ENCODE assay signal across 25 cellular contexts in the genomic region with DNA sequence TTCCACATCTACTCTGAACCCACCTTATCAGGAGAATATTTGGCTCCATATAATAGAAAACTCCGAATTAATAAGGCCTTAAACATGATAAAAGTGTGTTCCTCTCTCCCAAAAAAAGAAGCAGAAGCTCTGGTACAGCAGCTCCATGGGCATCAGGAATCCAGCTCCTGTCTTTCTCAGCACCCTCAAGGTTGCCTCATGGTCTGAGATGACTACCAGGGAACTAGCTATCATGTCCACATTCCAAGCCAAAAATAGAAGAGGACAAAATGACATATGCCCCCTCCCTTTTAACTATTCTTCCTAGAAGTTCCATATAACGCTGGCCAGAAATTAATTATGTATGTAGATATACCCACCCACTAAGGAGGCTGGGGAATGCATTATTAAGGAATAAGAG. TPM values are rescaled to one million over a fixed set of nuclear protein-coding genes. Genes with fewer than 3 reads are reported as not detected.
"Had no signal": no experiment of that assay in that cellular context is flagged by ENCODE, and none has a peak within 500 bp of the region (broad histone marks: within the 10 kb centered on the region; RNA-seq: fewer than 3 reads in every experiment).

No MANE protein-coding gene starts in this region.

- H3K9me3 Mint-ChIP-seq: activated B cell treated with CpG ODN at 0.5 μM for 24 hours; activated naive CD4-positive, alpha-beta T cell treated with anti-CD3 and anti-CD28 coated beads, Interleukin-2, amount 50 U/mL, for 72 hours; activated T-cell treated with anti-CD3 and anti-CD28 coated beads, Interleukin-2, amount 50 U/mL, for 72 hours; naive thymus-derived CD4-positive, alpha-beta T cell; neural crest cell had no signal

- H3K4me1 Mint-ChIP-seq: activated B cell treated with CpG ODN at 0.5 μM for 24 hours; activated CD4-positive, alpha-beta T cell treated with anti-CD3 and anti-CD28 coated beads for 36 hours; activated CD8-positive, alpha-beta memory T cell treated with anti-CD3 and anti-CD28 coated beads, Interleukin-2, amount 10 ng/mL, durations not matched to agents 7 days and 5 days had no signal

- H3K36me3 Mint-ChIP-seq: activated CD8-positive, alpha-beta memory T cell treated with anti-CD3 and anti-CD28 coated beads, Interleukin-2, amount 10 ng/mL, durations not matched to agents 7 days and 5 days; activated naive CD4-positive, alpha-beta T cell treated with anti-CD3 and anti-CD28 coated beads, Interleukin-2, amount 50 U/mL, for 72 hours had no signal

- H3K27ac ChIP-seq: hepatocyte, parathyroid adenoma, psoas muscle, suprapubic skin, tibial artery, upper lobe of right lung had no signal

- H3K27me3 Mint-ChIP-seq: activated B cell treated with CpG ODN at 0.5 μM for 24 hours had no signal

- H3K9ac ChIP-seq: parathyroid adenoma had no signal

- DNase-seq: activated B cell treated with CpG ODN at 0.5 μM for 24 hours; activated CD4-positive, alpha-beta T cell treated with anti-CD3 and anti-CD28 coated beads for 36 hours; activated CD8-positive, alpha-beta memory T cell treated with anti-CD3 and anti-CD28 coated beads, Interleukin-2, amount 10 ng/mL, durations not matched to agents 7 days and 5 days; activated CD8-positive, alpha-beta T cell treated with anti-CD3 and anti-CD28 coated beads, Interleukin-2, amount 10 ng/mL, durations not matched to agents 7 days and 5 days; activated naive CD4-positive, alpha-beta T cell; activated T-cell treated with anti-CD3 and anti-CD28 coated beads, Interleukin-2, amount 50 U/mL, for 72 hours; dermis blood vessel endothelial cell; effector CD4-positive, alpha-beta T cell; foreskin melanocyte; left cardiac atrium; midbrain; naive thymus-derived CD4-positive, alpha-beta T cell; nucleus accumbens; psoas muscle; stimulated activated CD4-positive, alpha-beta T cell treated with anti-CD3 and anti-CD28 coated beads, Interleukin-15, amount 100 ng/mL, for 24 hours; stimulated activated CD4-positive, alpha-beta T cell treated with anti-CD3 and anti-CD28 coated beads, Interleukin-2, amount 100 ng/mL, for 24 hours; stimulated activated naive CD4-positive, alpha-beta T cell; T-helper 2 cell; tibial artery; upper lobe of right lung had no signal

- H3K4me3 Mint-ChIP-seq: activated B cell treated with CpG ODN at 0.5 μM for 24 hours; activated CD4-positive, alpha-beta T cell treated with anti-CD3 and anti-CD28 coated beads for 36 hours; activated CD8-positive, alpha-beta memory T cell treated with anti-CD3 and anti-CD28 coated beads, Interleukin-2, amount 10 ng/mL, durations not matched to agents 7 days and 5 days; activated CD8-positive, alpha-beta T cell treated with anti-CD3 and anti-CD28 coated beads, Interleukin-2, amount 10 ng/mL, durations not matched to agents 7 days and 5 days; activated T-cell treated with anti-CD3 and anti-CD28 coated beads, Interleukin-2, amount 50 U/mL, for 72 hours; naive thymus-derived CD4-positive, alpha-beta T cell; neural crest cell had no signal

- H3K4me3 ChIP-seq: hepatocyte, psoas muscle, suprapubic skin, tibial artery, upper lobe of right lung had no signal

- ATAC-seq: activated CD4-positive, alpha-beta T cell treated with anti-CD3 and anti-CD28 coated beads for 36 hours; activated CD8-positive, alpha-beta memory T cell treated with anti-CD3 and anti-CD28 coated beads, Interleukin-2, amount 10 ng/mL, durations not matched to agents 7 days and 5 days; activated CD8-positive, alpha-beta T cell treated with anti-CD3 and anti-CD28 coated beads, Interleukin-2, amount 10 ng/mL, durations not matched to agents 7 days and 5 days; activated naive CD4-positive, alpha-beta T cell treated with anti-CD3 and anti-CD28 coated beads, Interleukin-2, amount 50 U/mL, for 72 hours; activated T-cell treated with anti-CD3 and anti-CD28 coated beads, Interleukin-2, amount 50 U/mL, for 72 hours; naive thymus-derived CD4-positive, alpha-beta T cell; upper lobe of right lung had no signal

- H2AFZ ChIP-seq: hepatocyte, parathyroid adenoma had no signal

- H3K79me2 ChIP-seq: hepatocyte, parathyroid adenoma had no signal

- H3K9me3 ChIP-seq: psoas muscle, suprapubic skin, tibial artery, upper lobe of right lung had no signal

- H3K27me3 ChIP-seq: hepatocyte, suprapubic skin, tibial artery, upper lobe of right lung had no signal

- H3K27ac Mint-ChIP-seq: activated B cell treated with CpG ODN at 0.5 μM for 24 hours; activated CD4-positive, alpha-beta T cell treated with anti-CD3 and anti-CD28 coated beads for 36 hours; activated CD8-positive, alpha-beta memory T cell treated with anti-CD3 and anti-CD28 coated beads, Interleukin-2, amount 10 ng/mL, durations not matched to agents 7 days and 5 days; activated CD8-positive, alpha-beta T cell treated with anti-CD3 and anti-CD28 coated beads, Interleukin-2, amount 10 ng/mL, durations not matched to agents 7 days and 5 days; activated naive CD4-positive, alpha-beta T cell treated with anti-CD3 and anti-CD28 coated beads, Interleukin-2, amount 50 U/mL, for 72 hours; activated T-cell treated with anti-CD3 and anti-CD28 coated beads, Interleukin-2, amount 50 U/mL, for 72 hours; naive thymus-derived CD4-positive, alpha-beta T cell had no signal

- H3K4me1 ChIP-seq: parathyroid adenoma, upper lobe of right lung had no signal

- H3K4me2 ChIP-seq: hepatocyte had no signal

RNA-seq across cellular contexts. Expression of gene CTDSPL, which starts 35.9 kb away (rescaled TPM):
- total RNA-seq: activated B cell treated with CpG ODN at 0.5 μM for 24 hours had no signal
